Comparison of ENCODE assay signal across 22 cellular contexts in the genomic region with DNA sequence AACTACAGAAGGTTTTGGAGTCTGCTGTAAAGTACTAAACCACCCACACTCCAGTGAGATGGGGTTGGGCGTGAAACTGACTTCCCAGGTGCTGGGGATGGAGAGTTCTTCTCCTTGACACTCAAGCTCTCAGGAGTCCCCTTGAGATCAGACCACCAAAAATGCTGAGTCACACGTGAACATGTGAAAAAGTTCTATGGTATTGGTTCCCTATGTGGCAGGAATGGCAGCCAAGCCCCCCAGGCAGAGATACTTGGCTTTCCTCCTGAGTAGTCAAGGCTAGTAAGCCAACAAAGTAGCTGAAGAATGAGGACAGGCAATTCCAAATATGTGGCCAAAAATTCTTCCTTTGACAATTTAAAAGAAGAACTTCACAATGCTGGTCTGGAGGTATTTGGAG.
A peak's percentile ranks its signal among the peaks of the same experiment; 100 is the strongest.
DNase-seq lines count a peak whose midpoint lies in the region; ATAC-seq, FAIRE-seq and TF ChIP-seq lines count a peak whose summit lies in the region.
"Had no signal": no experiment of that assay in that cellular context is flagged by ENCODE, and none has a peak within 500 bp of the region (broad histone marks: within the 10 kb centered on the region; RNA-seq: fewer than 3 reads in every experiment).

No MANE protein-coding gene starts in this region.

- no peak overlapping the region for H4K12ac ChIP-seq in trophoblast cell (ENCODE audit: low read depth, low read length)

- no peak for TF ChIP-seq POLR2A in IMR-90 (IDR thresholded peaks at IDR 0.05; ENCODE audit: low read depth, low read length)
- TF ChIP-seq POLR2A in K562 (conservative IDR thresholded peaks at IDR 0.05): no peak

- no peak overlapping the region for H2AK9ac ChIP-seq in IMR-90 (replicated peaks; ENCODE audit: low read depth, low read length, poor library complexity)

- H3K4me1 ChIP-seq in IMR-90 (ENCODE audit: control insufficient read depth, insufficient read depth, low read length) (no peaks in the 10 kb centered on the region), K562 (replicated peaks in 1 of 2; ENCODE audit: control insufficient read depth in 2 of 2, insufficient read depth in 2 of 2, low read length in 2 of 2) (peaks cover 0 to 6% of the 10 kb centered on the region in 2 experiments; a peak in 3 of 5 replicates), trophoblast cell (ENCODE audit: control insufficient read depth in 1 of 2, insufficient read depth in 2 of 2, low read length in 2 of 2) (peaks cover 0 to 2% of the 10 kb centered on the region in 2 experiments), left lung (no peaks in the 10 kb centered on the region)
- H3K4me1 ChIP-seq: BE2C, HAP-1 had no signal

- POLR2A ChIA-PET in IMR-90 (lab: Charles Lee; ENCODE audit: unreplicated experiment) (no interaction called here), K562 (lab: Yijun Ruan, JAX) (no interaction called here)

- H3K4me3 ChIP-seq in IMR-90 (ENCODE audit: insufficient read depth, low read depth, low read length) (no peak overlapping the region), K562 (no peak overlapping the region), trophoblast cell (ENCODE audit: low read depth, low read length) (no peak overlapping the region), left lung (no peak overlapping the region)
- H3K4me3 ChIP-seq: HAP-1 had no signal

- H4K20me1 ChIP-seq in IMR-90 (ENCODE audit: insufficient read depth, low read length) (no peaks in the 10 kb centered on the region), K562 (replicated peaks; ENCODE audit: control insufficient read depth, insufficient read depth, low read length) (no peaks in the 10 kb centered on the region)

- H3K9me1 ChIP-seq in IMR-90 (ENCODE audit: insufficient read depth, low read length): no peaks in the 10 kb centered on the region
- H3K9me1 ChIP-seq in K562 (ENCODE audit: control insufficient read depth, insufficient read depth, low read length): no peaks in the 10 kb centered on the region

- H3K4me2 ChIP-seq in IMR-90 (ENCODE audit: low read depth, low read length): no peak overlapping the region
- H3K4me2 ChIP-seq in K562 (ENCODE audit: insufficient read depth, low read length): no peak overlapping the region
- H3K4me2 ChIP-seq in trophoblast cell (ENCODE audit: low read length): no peak overlapping the region
- H3K4me2 ChIP-seq: KMS-11 had no signal

- no peak overlapping the region for H3K23ac ChIP-seq in IMR-90 (ENCODE audit: low read depth, low read length)
- H3K23ac ChIP-seq in trophoblast cell (ENCODE audit: low read length): no peak overlapping the region

- H2BK20ac ChIP-seq in IMR-90 (ENCODE audit: low read depth, low read length): no peak overlapping the region

- dilution Hi-C loops in IMR-90 (cut with HindIII; ENCODE audit: low sequenced_read_pairs, unreplicated experiment): no loop called here

- H2BK120ac ChIP-seq in IMR-90 (ENCODE audit: low read depth, low read length) (no peak overlapping the region), trophoblast cell (ENCODE audit: insufficient read depth, low read length, poor library complexity) (no peak overlapping the region)

- H4K8ac ChIP-seq in IMR-90 (ENCODE audit: low read depth in 2 of 2, low read length in 2 of 2) (no peak overlapping the region), trophoblast cell (ENCODE audit: low read depth, low read length) (no peak overlapping the region)

- H3K9me3 ChIP-seq in IMR-90 (ENCODE audit: control insufficient read depth, insufficient read depth, low read length) (0 out of 2 replicates have a peak, but pooled peaks cover 2% of the 10 kb centered on the region), K562 (replicated peaks; ENCODE audit: control insufficient read depth, insufficient read depth, low read depth, low read length) (no peaks in the 10 kb centered on the region), trophoblast cell (ENCODE audit: insufficient read depth, low read depth, low read length) (no peaks in the 10 kb centered on the region), left lung (no peaks in the 10 kb centered on the region)
- H3K9me3 ChIP-seq: BE2C, HAP-1 had no signal

- H2AFZ ChIP-seq in IMR-90 (replicated peaks; ENCODE audit: low read length, poor library complexity): no peak overlapping the region
- H2AFZ ChIP-seq in K562 (ENCODE audit: low read depth, low read length): no peak overlapping the region
- no peak overlapping the region for H2AFZ ChIP-seq in trophoblast cell (ENCODE audit: insufficient read depth, low read length, poor library complexity)

- H3K79me2 ChIP-seq in K562 (ENCODE audit: control insufficient read depth, insufficient read depth, low read length): no peaks in the 10 kb centered on the region
- H3K79me2 ChIP-seq in trophoblast cell (ENCODE audit: control insufficient read depth, insufficient read depth, low read length, poor library complexity): no peaks in the 10 kb centered on the region

- H3K79me1 ChIP-seq in IMR-90 (ENCODE audit: low read depth in 1 of 2, low read length in 2 of 2) (no peaks in the 10 kb centered on the region), trophoblast cell (ENCODE audit: low read length) (peaks cover 4% of the 10 kb centered on the region)

- CTCF ChIA-PET in IMR-90 (lab: Yijun Ruan, JAX) (no interaction called here), K562 (lab: Yijun Ruan, JAX; ENCODE audit: low intra/inter-chr PET ratio) (no interaction called here)

- in situ Hi-C loops in IMR-90 (cut with MboI; ENCODE audit: low sequenced_read_pairs): no loop called here
- in situ Hi-C loops in K562 (cut with MboI): no loop called here

- no peaks in the 10 kb centered on the region for H3K36me3 ChIP-seq in IMR-90 (ENCODE audit: control insufficient read depth, insufficient read depth, low read length)
- H3K36me3 ChIP-seq in K562 (ENCODE audit: control insufficient read depth, insufficient read depth, low read length): no peaks in the 10 kb centered on the region
- no peaks in the 10 kb centered on the region for H3K36me3 ChIP-seq in trophoblast cell (ENCODE audit: control insufficient read depth in 1 of 2, insufficient read depth in 2 of 2, low read length in 2 of 2)
- H3K36me3 ChIP-seq in left lung: no peaks in the 10 kb centered on the region
- H3K36me3 ChIP-seq: BE2C, HAP-1 had no signal

- H2AK5ac ChIP-seq in IMR-90 (ENCODE audit: low read depth, low read length) (no peak overlapping the region), trophoblast cell (ENCODE audit: low read length) (no peak overlapping the region)

- no peak overlapping the region for H4K5ac ChIP-seq in IMR-90 (ENCODE audit: low read depth, low read length)

- no peak overlapping the region for H3K56ac ChIP-seq in IMR-90 (ENCODE audit: extremely low read depth, insufficient read depth, low read length)

- H3K4ac ChIP-seq in IMR-90 (ENCODE audit: low read depth, low read length) (no peak overlapping the region), trophoblast cell (ENCODE audit: low read depth, low read length) (no peak overlapping the region)

- TF ChIP-seq CTCF in IMR-90 (conservative IDR thresholded peaks at IDR 0.05; ENCODE audit: low read depth, low read length) (no peak), K562 (IDR thresholded peaks at IDR 0.05 in 2 of 3, conservative IDR thresholded peaks at IDR 0.05 in 1 of 3; ENCODE audit: insufficient read depth in 2 of 3, low read depth in 1 of 3, low read length in 3 of 3) (no peak), left lung (IDR thresholded peaks at IDR 0.05) (no peak)

- peak; percentile 55 for DNase-seq in EH (ENCODE audit: low read depth)
- no peak for DNase-seq in IMR-90
- peak in 1 of 4 experiments; percentile 6 for DNase-seq in K562 (ENCODE audit: extremely low read depth in 1 of 4, low spot score in 3 of 4)
- DNase-seq in trophoblast cell: peak; percentile 76 to 91
- DNase-seq in left lung: no peak
- DNase-seq in activated naive CD4-positive, alpha-beta T cell treated with Interleukin-2 at 50 U/mL for 16 hours: no peak
- DNase-seq: ACHN; BE2C; C1 segment of cervical spinal cord; CD4-positive, CD25-positive, alpha-beta regulatory T cell; CD8-positive, alpha-beta memory T cell; COR-L47; DMS 273 treated with DMSO at 0.1 percent for 48 hours; DMS53; DND-41; GDM1 had no signal

- H2BK12ac ChIP-seq in trophoblast cell (ENCODE audit: low read length): no peak overlapping the region

- no peak for FAIRE-seq in K562 (lab: Jason Lieb, UNC)
- FAIRE-seq: GM12892, GM18507, HTR-8/SVneo had no signal

- H4K91ac ChIP-seq in IMR-90 (ENCODE audit: insufficient read depth, low read depth, low read length): no peak overlapping the region
- no peak overlapping the region for H4K91ac ChIP-seq in trophoblast cell (ENCODE audit: low read depth, low read length)

- H3K14ac ChIP-seq in IMR-90 (replicated peaks; ENCODE audit: low read depth, low read length): no peak overlapping the region
- no peak overlapping the region for H3K14ac ChIP-seq in trophoblast cell (ENCODE audit: low read length)

- intact Hi-C loops in IMR-90 (cut with micrococcal nuclease): no loop called here
- intact Hi-C loops in K562 (cut with micrococcal nuclease): no loop called here
- intact Hi-C loops in left lung (cut with DNase I): no loop called here

- TF ChIP-seq EP300 in K562 (IDR thresholded peaks at IDR 0.05; ENCODE audit: low read length): no peak

- H2BK5ac ChIP-seq in IMR-90 (ENCODE audit: low read depth, low read length, poor library complexity, severe bottlenecking) (no peak overlapping the region), trophoblast cell (ENCODE audit: low read depth, low read length, poor library complexity) (no peak overlapping the region)

- BruUV-seq in IMR-90 (replicated peaks; lab: Mats Ljungman, UMichigan) (no TSS peak), K562 (replicated peaks; lab: Mats Ljungman, UMichigan) (no TSS peak)

- ATAC-seq in IMR-90 (ENCODE audit: low read depth) (no peak), K562 (no peak), left lung (no peak), HG02623 (IDR thresholded peaks at IDR 0.05; ENCODE audit: unreplicated experiment) (no peak)

- H3K18ac ChIP-seq in IMR-90 (ENCODE audit: low read depth, low read length) (no peak overlapping the region), trophoblast cell (ENCODE audit: low read length) (no peak overlapping the region)

- H3K27ac ChIP-seq in IMR-90 (ENCODE audit: insufficient read depth, low read length): no peak overlapping the region
- H3K27ac ChIP-seq in K562 (ENCODE audit: extremely low read depth, low read depth, low read length): no peak overlapping the region
- no peak overlapping the region for H3K27ac ChIP-seq in trophoblast cell (ENCODE audit: low read depth, low read length)
- no peak overlapping the region for H3K27ac ChIP-seq in left lung
- H3K27ac ChIP-seq: KMS-11 had no signal

- no peak overlapping the region for H2BK15ac ChIP-seq in IMR-90 (ENCODE audit: low read depth, low read length)

- TF ChIP-seq RAD21 in IMR-90 (IDR thresholded peaks at IDR 0.05; ENCODE audit: low read length) (no peak), K562 (CRISPR knock-in tag; conservative IDR thresholded peaks at IDR 0.05 in 1 of 2, IDR thresholded peaks at IDR 0.05 in 1 of 2) (no peak)

- WGBS in IMR-90 (ENCODE audit: extremely low coverage in 2 of 2, insufficient read length in 1 of 2), 2 experiments: no CpG with 5 or more reads among the region's 2 CpGs
- WGBS in K562 (ENCODE audit: insufficient coverage, low coverage, missing lambda C conversion rate): 14% methylated on average over 2 of the region's 2 CpGs
- no CpG with 5 or more reads among the region's 2 CpGs for WGBS in trophoblast cell (ENCODE audit: extremely low coverage, insufficient coverage, insufficient read length)

- H3K9ac ChIP-seq in IMR-90 (ENCODE audit: low read depth, low read length): no peak overlapping the region
- no peak overlapping the region for H3K9ac ChIP-seq in K562 (ENCODE audit: insufficient read depth in 1 of 2, low read depth in 2 of 2, low read length in 2 of 2)
- H3K9ac ChIP-seq in trophoblast cell (ENCODE audit: low read length): no peak overlapping the region
- H3K9ac ChIP-seq: KMS-11 had no signal

- H3K27me3 ChIP-seq in IMR-90 (ENCODE audit: control insufficient read depth, insufficient read depth, low read length): no peaks in the 10 kb centered on the region
- no peaks in the 10 kb centered on the region; a peak in 1 of 5 replicates for H3K27me3 ChIP-seq in K562 (ENCODE audit: control insufficient read depth in 2 of 2, insufficient read depth in 2 of 2, low read length in 2 of 2)
- no peaks in the 10 kb centered on the region for H3K27me3 ChIP-seq in trophoblast cell (ENCODE audit: insufficient read depth, low read length)
- no peaks in the 10 kb centered on the region for H3K27me3 ChIP-seq in left lung
- H3K27me3 ChIP-seq: BE2C had no signal

Comparison
In these comparisons a context has a peak if more than half of its experiments do, and no peak if none do; other contexts are left out.
1. DNase-seq: peak in EH (single experiment) and trophoblast cell (2 of 2); none in IMR-90 (single experiment), left lung (0 of 2) and activated naive CD4-positive, alpha-beta T cell treated with Interleukin-2 at 50 U/mL for 16 hours (single experiment).